Comparison of ENCODE assay signal across 1 cellular context in the genomic region with DNA sequence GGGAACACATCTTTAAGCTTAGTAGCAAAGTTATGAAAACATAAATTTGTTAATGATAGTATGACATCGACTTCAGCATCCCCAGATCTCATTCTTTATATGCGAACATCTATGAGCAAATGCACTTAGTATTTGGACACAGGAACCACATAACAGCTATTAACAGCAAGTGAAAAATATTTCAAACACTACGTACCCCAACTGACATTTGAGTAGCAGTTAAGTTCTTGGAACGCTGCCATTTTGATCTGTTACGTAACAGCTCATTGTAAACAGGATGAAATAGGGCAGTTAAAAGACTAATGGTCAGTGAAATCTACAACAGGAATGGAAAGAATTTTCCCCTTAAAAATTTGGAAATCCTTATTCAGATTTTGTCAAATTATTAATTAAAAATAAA.
A peak's percentile ranks its signal among the peaks of the same experiment; 100 is the strongest.
TF ChIP-seq lines count a peak whose summit lies in the region.

No MANE protein-coding gene starts in this region.

TF ChIP-seq in HepG2, 621 proteins besides CTCF, POLR2A, EP300 and RAD21 (continued from another document):
- TF ChIP-seq, protein P1, sequence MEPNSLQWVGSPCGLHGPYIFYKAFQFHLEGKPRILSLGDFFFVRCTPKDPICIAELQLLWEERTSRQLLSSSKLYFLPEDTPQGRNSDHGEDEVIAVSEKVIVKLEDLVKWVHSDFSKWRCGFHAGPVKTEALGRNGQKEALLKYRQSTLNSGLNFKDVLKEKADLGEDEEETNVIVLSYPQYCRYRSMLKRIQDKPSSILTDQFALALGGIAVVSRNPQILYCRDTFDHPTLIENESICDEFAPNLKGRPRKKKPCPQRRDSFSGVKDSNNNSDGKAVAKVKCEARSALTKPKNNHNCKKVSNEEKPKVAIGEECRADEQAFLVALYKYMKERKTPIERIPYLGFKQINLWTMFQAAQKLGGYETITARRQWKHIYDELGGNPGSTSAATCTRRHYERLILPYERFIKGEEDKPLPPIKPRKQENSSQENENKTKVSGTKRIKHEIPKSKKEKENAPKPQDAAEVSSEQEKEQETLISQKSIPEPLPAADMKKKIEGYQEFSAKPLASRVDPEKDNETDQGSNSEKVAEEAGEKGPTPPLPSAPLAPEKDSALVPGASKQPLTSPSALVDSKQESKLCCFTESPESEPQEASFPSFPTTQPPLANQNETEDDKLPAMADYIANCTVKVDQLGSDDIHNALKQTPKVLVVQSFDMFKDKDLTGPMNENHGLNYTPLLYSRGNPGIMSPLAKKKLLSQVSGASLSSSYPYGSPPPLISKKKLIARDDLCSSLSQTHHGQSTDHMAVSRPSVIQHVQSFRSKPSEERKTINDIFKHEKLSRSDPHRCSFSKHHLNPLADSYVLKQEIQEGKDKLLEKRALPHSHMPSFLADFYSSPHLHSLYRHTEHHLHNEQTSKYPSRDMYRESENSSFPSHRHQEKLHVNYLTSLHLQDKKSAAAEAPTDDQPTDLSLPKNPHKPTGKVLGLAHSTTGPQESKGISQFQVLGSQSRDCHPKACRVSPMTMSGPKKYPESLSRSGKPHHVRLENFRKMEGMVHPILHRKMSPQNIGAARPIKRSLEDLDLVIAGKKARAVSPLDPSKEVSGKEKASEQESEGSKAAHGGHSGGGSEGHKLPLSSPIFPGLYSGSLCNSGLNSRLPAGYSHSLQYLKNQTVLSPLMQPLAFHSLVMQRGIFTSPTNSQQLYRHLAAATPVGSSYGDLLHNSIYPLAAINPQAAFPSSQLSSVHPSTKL (CRISPR knock-in tag; IDR thresholded peaks at IDR 0.05): peak; percentile 61
- TF ChIP-seq PRPF4 (IDR thresholded peaks at IDR 0.05; ENCODE audit: low read depth, low read length, poor library complexity, severe bottlenecking) (no peak), BCL6 (CRISPR knock-in tag; IDR thresholded peaks at IDR 0.05) (peak; percentile 28; the same call in 1 of the 2 replicates), ZNF891 (CRISPR knock-in tag; IDR thresholded peaks at IDR 0.05) (no peak), GATA4 (IDR thresholded peaks at IDR 0.05; ENCODE audit: borderline replicate concordance, low read depth) (no peak), SP5 (CRISPR knock-in tag; IDR thresholded peaks at IDR 0.05; ENCODE audit: borderline replicate concordance, low read depth) (no peak), KDM1A (CRISPR knock-in tag; IDR thresholded peaks at IDR 0.05) (no peak), GATAD2A (CRISPR knock-in tag; IDR thresholded peaks at IDR 0.05) (peak; percentile 32; the same call in 1 of the 2 replicates), ZNF44 (CRISPR knock-in tag; IDR thresholded peaks at IDR 0.05) (no peak), ZNF354B (CRISPR knock-in tag; IDR thresholded peaks at IDR 0.05) (no peak), SIX4 (CRISPR knock-in tag; IDR thresholded peaks at IDR 0.05) (peak; percentile 66; the same call in 1 of the 2 replicates)
- TF ChIP-seq, protein P2, sequence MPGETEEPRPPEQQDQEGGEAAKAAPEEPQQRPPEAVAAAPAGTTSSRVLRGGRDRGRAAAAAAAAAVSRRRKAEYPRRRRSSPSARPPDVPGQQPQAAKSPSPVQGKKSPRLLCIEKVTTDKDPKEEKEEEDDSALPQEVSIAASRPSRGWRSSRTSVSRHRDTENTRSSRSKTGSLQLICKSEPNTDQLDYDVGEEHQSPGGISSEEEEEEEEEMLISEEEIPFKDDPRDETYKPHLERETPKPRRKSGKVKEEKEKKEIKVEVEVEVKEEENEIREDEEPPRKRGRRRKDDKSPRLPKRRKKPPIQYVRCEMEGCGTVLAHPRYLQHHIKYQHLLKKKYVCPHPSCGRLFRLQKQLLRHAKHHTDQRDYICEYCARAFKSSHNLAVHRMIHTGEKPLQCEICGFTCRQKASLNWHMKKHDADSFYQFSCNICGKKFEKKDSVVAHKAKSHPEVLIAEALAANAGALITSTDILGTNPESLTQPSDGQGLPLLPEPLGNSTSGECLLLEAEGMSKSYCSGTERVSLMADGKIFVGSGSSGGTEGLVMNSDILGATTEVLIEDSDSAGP (CRISPR knock-in tag; IDR thresholded peaks at IDR 0.05; ENCODE audit: borderline replicate concordance): no peak
- TF ChIP-seq, protein P3, sequence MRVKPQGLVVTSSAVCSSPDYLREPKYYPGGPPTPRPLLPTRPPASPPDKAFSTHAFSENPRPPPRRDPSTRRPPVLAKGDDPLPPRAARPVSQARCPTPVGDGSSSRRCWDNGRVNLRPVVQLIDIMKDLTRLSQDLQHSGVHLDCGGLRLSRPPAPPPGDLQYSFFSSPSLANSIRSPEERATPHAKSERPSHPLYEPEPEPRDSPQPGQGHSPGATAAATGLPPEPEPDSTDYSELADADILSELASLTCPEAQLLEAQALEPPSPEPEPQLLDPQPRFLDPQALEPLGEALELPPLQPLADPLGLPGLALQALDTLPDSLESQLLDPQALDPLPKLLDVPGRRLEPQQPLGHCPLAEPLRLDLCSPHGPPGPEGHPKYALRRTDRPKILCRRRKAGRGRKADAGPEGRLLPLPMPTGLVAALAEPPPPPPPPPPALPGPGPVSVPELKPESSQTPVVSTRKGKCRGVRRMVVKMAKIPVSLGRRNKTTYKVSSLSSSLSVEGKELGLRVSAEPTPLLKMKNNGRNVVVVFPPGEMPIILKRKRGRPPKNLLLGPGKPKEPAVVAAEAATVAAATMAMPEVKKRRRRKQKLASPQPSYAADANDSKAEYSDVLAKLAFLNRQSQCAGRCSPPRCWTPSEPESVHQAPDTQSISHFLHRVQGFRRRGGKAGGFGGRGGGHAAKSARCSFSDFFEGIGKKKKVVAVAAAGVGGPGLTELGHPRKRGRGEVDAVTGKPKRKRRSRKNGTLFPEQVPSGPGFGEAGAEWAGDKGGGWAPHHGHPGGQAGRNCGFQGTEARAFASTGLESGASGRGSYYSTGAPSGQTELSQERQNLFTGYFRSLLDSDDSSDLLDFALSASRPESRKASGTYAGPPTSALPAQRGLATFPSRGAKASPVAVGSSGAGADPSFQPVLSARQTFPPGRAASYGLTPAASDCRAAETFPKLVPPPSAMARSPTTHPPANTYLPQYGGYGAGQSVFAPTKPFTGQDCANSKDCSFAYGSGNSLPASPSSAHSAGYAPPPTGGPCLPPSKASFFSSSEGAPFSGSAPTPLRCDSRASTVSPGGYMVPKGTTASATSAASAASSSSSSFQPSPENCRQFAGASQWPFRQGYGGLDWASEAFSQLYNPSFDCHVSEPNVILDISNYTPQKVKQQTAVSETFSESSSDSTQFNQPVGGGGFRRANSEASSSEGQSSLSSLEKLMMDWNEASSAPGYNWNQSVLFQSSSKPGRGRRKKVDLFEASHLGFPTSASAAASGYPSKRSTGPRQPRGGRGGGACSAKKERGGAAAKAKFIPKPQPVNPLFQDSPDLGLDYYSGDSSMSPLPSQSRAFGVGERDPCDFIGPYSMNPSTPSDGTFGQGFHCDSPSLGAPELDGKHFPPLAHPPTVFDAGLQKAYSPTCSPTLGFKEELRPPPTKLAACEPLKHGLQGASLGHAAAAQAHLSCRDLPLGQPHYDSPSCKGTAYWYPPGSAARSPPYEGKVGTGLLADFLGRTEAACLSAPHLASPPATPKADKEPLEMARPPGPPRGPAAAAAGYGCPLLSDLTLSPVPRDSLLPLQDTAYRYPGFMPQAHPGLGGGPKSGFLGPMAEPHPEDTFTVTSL (CRISPR knock-in tag; IDR thresholded peaks at IDR 0.05; ENCODE audit: borderline replicate concordance): peak; percentile 44; the same call in 1 of the 2 replicates
- TF ChIP-seq, protein P4, sequence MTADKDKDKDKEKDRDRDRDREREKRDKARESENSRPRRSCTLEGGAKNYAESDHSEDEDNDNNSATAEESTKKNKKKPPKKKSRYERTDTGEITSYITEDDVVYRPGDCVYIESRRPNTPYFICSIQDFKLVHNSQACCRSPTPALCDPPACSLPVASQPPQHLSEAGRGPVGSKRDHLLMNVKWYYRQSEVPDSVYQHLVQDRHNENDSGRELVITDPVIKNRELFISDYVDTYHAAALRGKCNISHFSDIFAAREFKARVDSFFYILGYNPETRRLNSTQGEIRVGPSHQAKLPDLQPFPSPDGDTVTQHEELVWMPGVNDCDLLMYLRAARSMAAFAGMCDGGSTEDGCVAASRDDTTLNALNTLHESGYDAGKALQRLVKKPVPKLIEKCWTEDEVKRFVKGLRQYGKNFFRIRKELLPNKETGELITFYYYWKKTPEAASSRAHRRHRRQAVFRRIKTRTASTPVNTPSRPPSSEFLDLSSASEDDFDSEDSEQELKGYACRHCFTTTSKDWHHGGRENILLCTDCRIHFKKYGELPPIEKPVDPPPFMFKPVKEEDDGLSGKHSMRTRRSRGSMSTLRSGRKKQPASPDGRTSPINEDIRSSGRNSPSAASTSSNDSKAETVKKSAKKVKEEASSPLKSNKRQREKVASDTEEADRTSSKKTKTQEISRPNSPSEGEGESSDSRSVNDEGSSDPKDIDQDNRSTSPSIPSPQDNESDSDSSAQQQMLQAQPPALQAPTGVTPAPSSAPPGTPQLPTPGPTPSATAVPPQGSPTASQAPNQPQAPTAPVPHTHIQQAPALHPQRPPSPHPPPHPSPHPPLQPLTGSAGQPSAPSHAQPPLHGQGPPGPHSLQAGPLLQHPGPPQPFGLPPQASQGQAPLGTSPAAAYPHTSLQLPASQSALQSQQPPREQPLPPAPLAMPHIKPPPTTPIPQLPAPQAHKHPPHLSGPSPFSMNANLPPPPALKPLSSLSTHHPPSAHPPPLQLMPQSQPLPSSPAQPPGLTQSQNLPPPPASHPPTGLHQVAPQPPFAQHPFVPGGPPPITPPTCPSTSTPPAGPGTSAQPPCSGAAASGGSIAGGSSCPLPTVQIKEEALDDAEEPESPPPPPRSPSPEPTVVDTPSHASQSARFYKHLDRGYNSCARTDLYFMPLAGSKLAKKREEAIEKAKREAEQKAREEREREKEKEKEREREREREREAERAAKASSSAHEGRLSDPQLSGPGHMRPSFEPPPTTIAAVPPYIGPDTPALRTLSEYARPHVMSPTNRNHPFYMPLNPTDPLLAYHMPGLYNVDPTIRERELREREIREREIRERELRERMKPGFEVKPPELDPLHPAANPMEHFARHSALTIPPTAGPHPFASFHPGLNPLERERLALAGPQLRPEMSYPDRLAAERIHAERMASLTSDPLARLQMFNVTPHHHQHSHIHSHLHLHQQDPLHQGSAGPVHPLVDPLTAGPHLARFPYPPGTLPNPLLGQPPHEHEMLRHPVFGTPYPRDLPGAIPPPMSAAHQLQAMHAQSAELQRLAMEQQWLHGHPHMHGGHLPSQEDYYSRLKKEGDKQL (CRISPR knock-in tag; IDR thresholded peaks at IDR 0.05; ENCODE audit: low read depth): no peak
